Comparison of ENCODE assay signal across 8 cellular contexts in the genomic region with DNA sequence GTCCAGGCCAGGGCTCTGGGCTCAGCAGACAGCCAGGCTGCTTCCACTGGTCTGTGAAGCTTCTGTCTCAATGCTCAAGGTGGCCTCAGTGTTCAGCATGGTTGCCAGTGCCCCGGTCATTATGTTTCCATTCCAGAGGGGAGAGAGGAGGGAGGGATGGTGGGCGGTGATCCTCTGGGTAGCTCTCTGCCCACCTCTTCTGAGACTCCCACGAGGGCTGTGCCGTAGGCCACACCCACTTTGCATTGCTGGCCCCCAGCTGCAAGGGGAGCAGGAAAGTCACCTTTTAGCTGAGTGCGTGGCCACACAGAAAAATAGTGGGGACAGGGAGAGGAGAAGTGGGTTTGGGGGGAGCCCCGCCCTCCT. TPM values are rescaled to one million over a fixed set of nuclear protein-coding genes. Genes with fewer than 3 reads are reported as not detected.
DNase-seq lines count a peak whose midpoint lies in the region; ATAC-seq and TF ChIP-seq lines count a peak whose summit lies in the region.

No MANE protein-coding gene starts in this region.

- H3K9me3 ChIP-seq in mesodermal cell (ENCODE audit: control insufficient read depth, low read length) = no peaks in the 10 kb centered on the region

- peak overlapping the region; percentile 95 for H3K27ac ChIP-seq in ACC112 (ENCODE audit: low read depth, low read length)
- H3K27ac ChIP-seq in mesodermal cell (ENCODE audit: low read depth, low read length, severe bottlenecking) = peak overlapping the region; percentile 93

- no peak for TF ChIP-seq CTCF in choroid plexus epithelial cell (conservative IDR thresholded peaks at IDR 0.05; ENCODE audit: low read depth, low read length)

- H3K36me3 ChIP-seq in ACC112 (ENCODE audit: insufficient read depth, low read length) (no peaks in the 10 kb centered on the region), mesodermal cell (ENCODE audit: control insufficient read depth, insufficient read depth, low read length) (peaks cover 38% of the 10 kb centered on the region)

- no peak for TF ChIP-seq RAD21 in Ishikawa (IDR thresholded peaks at IDR 0.05; ENCODE audit: low read depth)

- 44 to 45% methylated on average over 5 of the region's 6 CpGs for WGBS in mesodermal cell (ENCODE audit: insufficient coverage in 2 of 2), 2 experiments

- ATAC-seq in GM18909 (IDR thresholded peaks at IDR 0.05; ENCODE audit: poor library complexity, unreplicated experiment) (peak; percentile 23), HG02870 (IDR thresholded peaks at IDR 0.05; ENCODE audit: unreplicated experiment) (no peak)

- TF ChIP-seq EP300 in Ishikawa (IDR thresholded peaks at IDR 0.05; ENCODE audit: borderline replicate concordance) = no peak

- DNase-seq in choroid plexus epithelial cell (ENCODE audit: low read depth) (peak; percentile 36), amygdala (lab: John Stamatoyannopoulos, UW) (no peak), mesenteric fat pad (ENCODE audit: low spot score) (no peak)

- H2AFZ ChIP-seq in ACC112 (ENCODE audit: low read length, unreplicated experiment) = no peak overlapping the region

- H3K4me3 ChIP-seq in ACC112 (ENCODE audit: low read depth, low read length) (peak overlapping the region; percentile 82), choroid plexus epithelial cell (ENCODE audit: low read depth, low read length) (peak overlapping the region; percentile 60), mesodermal cell (ENCODE audit: extremely low read depth, insufficient read depth, low read length, poor library complexity, severe bottlenecking) (peak overlapping the region; percentile 18)

- H3K4me1 ChIP-seq in ACC112 (ENCODE audit: control insufficient read depth, insufficient read depth, low read length, unreplicated experiment) = peaks cover 14% of the 10 kb centered on the region
- H3K4me1 ChIP-seq in mesodermal cell (ENCODE audit: control insufficient read depth, insufficient read depth, low read length, poor library complexity, severe bottlenecking) = peaks cover 34% of the 10 kb centered on the region

- no peaks in the 10 kb centered on the region for H3K27me3 ChIP-seq in ACC112 (ENCODE audit: insufficient read depth, low read length)

- H3K79me2 ChIP-seq in ACC112 (ENCODE audit: control insufficient read depth, insufficient read depth, low read length, unreplicated experiment) = peaks cover 74% of the 10 kb centered on the region

TF ChIP-seq in Ishikawa, 13 proteins besides CTCF, POLR2A, EP300 and RAD21:
- TF ChIP-seq TCF12 (IDR thresholded peaks at IDR 0.05; ENCODE audit: low read depth) (no peak), EGR1 (IDR thresholded peaks at IDR 0.05) (no peak; the same call in 1 of the 2 replicates), YY1 (IDR thresholded peaks at IDR 0.05; ENCODE audit: low read depth) (no peak), TAF1 (IDR thresholded peaks at IDR 0.05; ENCODE audit: low read depth) (0 out of 2 replicates have a peak, but pooled peaks have one; percentile 4), NFIC (IDR thresholded peaks at IDR 0.05) (0 out of 2 replicates have a peak, but pooled peaks have one; percentile 3), CREB1 (IDR thresholded peaks at IDR 0.05; ENCODE audit: low read depth) (no peak), ZBTB7A (IDR thresholded peaks at IDR 0.05; ENCODE audit: low read depth) (no peak), CEBPB (IDR thresholded peaks at IDR 0.05) (no peak)
- TF ChIP-seq, protein P1, sequence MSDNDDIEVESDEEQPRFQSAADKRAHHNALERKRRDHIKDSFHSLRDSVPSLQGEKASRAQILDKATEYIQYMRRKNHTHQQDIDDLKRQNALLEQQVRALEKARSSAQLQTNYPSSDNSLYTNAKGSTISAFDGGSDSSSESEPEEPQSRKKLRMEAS (IDR thresholded peaks at IDR 0.05) = no peak
- TF ChIP-seq, protein P2, sequence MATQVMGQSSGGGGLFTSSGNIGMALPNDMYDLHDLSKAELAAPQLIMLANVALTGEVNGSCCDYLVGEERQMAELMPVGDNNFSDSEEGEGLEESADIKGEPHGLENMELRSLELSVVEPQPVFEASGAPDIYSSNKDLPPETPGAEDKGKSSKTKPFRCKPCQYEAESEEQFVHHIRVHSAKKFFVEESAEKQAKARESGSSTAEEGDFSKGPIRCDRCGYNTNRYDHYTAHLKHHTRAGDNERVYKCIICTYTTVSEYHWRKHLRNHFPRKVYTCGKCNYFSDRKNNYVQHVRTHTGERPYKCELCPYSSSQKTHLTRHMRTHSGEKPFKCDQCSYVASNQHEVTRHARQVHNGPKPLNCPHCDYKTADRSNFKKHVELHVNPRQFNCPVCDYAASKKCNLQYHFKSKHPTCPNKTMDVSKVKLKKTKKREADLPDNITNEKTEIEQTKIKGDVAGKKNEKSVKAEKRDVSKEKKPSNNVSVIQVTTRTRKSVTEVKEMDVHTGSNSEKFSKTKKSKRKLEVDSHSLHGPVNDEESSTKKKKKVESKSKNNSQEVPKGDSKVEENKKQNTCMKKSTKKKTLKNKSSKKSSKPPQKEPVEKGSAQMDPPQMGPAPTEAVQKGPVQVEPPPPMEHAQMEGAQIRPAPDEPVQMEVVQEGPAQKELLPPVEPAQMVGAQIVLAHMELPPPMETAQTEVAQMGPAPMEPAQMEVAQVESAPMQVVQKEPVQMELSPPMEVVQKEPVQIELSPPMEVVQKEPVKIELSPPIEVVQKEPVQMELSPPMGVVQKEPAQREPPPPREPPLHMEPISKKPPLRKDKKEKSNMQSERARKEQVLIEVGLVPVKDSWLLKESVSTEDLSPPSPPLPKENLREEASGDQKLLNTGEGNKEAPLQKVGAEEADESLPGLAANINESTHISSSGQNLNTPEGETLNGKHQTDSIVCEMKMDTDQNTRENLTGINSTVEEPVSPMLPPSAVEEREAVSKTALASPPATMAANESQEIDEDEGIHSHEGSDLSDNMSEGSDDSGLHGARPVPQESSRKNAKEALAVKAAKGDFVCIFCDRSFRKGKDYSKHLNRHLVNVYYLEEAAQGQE (IDR thresholded peaks at IDR 0.05; ENCODE audit: low read depth) = no peak

RNA-seq across cellular contexts. Expression of a gene that starts 42.5 kb away (rescaled TPM):
- polyA plus RNA-seq in mesodermal cell (2013, experiment 1 of 2) = 15.0 TPM
- 11.8 TPM for polyA plus RNA-seq in mesodermal cell (2013, experiment 2 of 2)
- total RNA-seq in mesenteric fat pad = 30.2 TPM

RNA-seq across cellular contexts. Expression of a gene that starts 50.8 kb away (rescaled TPM):
- 17.0 TPM for polyA plus RNA-seq in mesodermal cell (2013, experiment 1 of 2)
- 11.0 TPM for polyA plus RNA-seq in mesodermal cell (2013, experiment 2 of 2)
- total RNA-seq in mesenteric fat pad = 37.6 TPM

Comparison
In these comparisons a context has a peak if more than half of its experiments do, and no peak if none do; other contexts are left out.
1. H3K4me3 ChIP-seq: peak in every context shown above with its lines; median percentile 82 in ACC112; 60 in choroid plexus epithelial cell; 18 in mesodermal cell.